1 cellular context compared by ENCODE assay signal in the genomic region with DNA sequence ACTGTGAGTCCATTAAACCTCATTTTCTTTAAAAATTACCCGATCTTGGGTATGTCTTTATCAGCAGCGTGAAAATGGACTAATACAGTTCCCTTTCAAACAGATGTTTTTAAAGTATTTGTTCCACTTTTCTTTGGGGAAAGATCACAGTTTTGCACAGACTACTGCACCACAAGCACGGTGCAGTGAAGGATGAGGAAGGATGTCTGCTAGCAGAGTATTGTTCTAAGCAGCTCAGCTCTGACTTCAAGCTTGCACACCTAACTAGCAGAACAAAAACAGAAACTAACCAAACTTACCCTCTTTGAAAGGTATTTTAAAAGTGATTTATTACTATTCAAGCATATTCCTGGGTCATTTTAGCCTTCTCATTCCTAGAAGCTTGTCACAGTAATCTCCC.
TF ChIP-seq lines count a peak whose summit lies in the region.

No MANE protein-coding gene starts in this region.

TF ChIP-seq in endothelial cell of umbilical vein, 7 proteins besides CTCF, POLR2A, EP300 and RAD21 (continued from another document):
- TF ChIP-seq JUN (IDR thresholded peaks at IDR 0.05; ENCODE audit: borderline replicate concordance, insufficient read depth, insufficient read length, low read depth) (no peak), GATA2 (IDR thresholded peaks at IDR 0.05; ENCODE audit: insufficient read depth, insufficient read length, low read depth, low read length) (no peak), MYC (IDR thresholded peaks at IDR 0.05; ENCODE audit: low read depth, low read length) (no peak)
TF ChIP-seq in endothelial cell of umbilical vein: peak in this region for 0.
